Comparison of ENCODE assay signal across 1 cellular context in genomic region chr10:68784476-68784875, GRCh38.
TF ChIP-seq lines count a peak whose summit lies in the region.

No MANE protein-coding gene starts in this region.

TF ChIP-seq in IMR-90, 13 proteins besides CTCF, POLR2A, EP300 and RAD21 (continued from another document):
- TF ChIP-seq, protein P1, sequence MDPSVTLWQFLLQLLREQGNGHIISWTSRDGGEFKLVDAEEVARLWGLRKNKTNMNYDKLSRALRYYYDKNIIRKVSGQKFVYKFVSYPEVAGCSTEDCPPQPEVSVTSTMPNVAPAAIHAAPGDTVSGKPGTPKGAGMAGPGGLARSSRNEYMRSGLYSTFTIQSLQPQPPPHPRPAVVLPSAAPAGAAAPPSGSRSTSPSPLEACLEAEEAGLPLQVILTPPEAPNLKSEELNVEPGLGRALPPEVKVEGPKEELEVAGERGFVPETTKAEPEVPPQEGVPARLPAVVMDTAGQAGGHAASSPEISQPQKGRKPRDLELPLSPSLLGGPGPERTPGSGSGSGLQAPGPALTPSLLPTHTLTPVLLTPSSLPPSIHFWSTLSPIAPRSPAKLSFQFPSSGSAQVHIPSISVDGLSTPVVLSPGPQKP (IDR thresholded peaks at IDR 0.05; ENCODE audit: borderline replicate concordance, low read depth, low read length), result no peak
- TF ChIP-seq NFE2L2 (IDR thresholded peaks at IDR 0.05; ENCODE audit: low read depth, low read length) (no peak), MAZ (IDR thresholded peaks at IDR 0.05; ENCODE audit: borderline replicate concordance, low read depth, low read length) (no peak)
